Comparison of ENCODE assay signal across 1 cellular context in genomic region chr2:75549401-75550253, GRCh38.
TF ChIP-seq lines count a peak whose summit lies in the region.

No MANE protein-coding gene starts in this region.

TF ChIP-seq in HepG2, 621 proteins besides CTCF, POLR2A, EP300 and RAD21 (continued from another document and continues in another):
- TF ChIP-seq ZBTB39 (CRISPR knock-in tag; IDR thresholded peaks at IDR 0.05): no peak
- no peak for TF ChIP-seq ZNF766 (CRISPR knock-in tag; IDR thresholded peaks at IDR 0.05; ENCODE audit: borderline replicate concordance)
- TF ChIP-seq ZNF430 (CRISPR knock-in tag; IDR thresholded peaks at IDR 0.05): no peak
- TF ChIP-seq RFX1 (IDR thresholded peaks at IDR 0.05): no peak
- TF ChIP-seq ATF1 (CRISPR knock-in tag; IDR thresholded peaks at IDR 0.05): 0 out of 2 replicates have a peak, but pooled peaks have one; percentile 25
- no peak for TF ChIP-seq ZNF180 (CRISPR knock-in tag; IDR thresholded peaks at IDR 0.05; ENCODE audit: borderline replicate concordance, low read depth)
- no peak for TF ChIP-seq SRF (IDR thresholded peaks at IDR 0.05; ENCODE audit: low read depth, low read length)
- no peak for TF ChIP-seq ATF7-NPFF (CRISPR knock-in tag; IDR thresholded peaks at IDR 0.05; ENCODE audit: low read depth)
- no peak for TF ChIP-seq TEF (CRISPR knock-in tag; IDR thresholded peaks at IDR 0.05)
- no peak for TF ChIP-seq SCMH1 (CRISPR knock-in tag; IDR thresholded peaks at IDR 0.05; ENCODE audit: borderline replicate concordance)
- TF ChIP-seq ZBTB7B (CRISPR knock-in tag; IDR thresholded peaks at IDR 0.05): no peak
- no peak for TF ChIP-seq ZNF281 (CRISPR knock-in tag; IDR thresholded peaks at IDR 0.05; ENCODE audit: borderline replicate concordance)
- TF ChIP-seq NCOA1 (CRISPR knock-in tag; IDR thresholded peaks at IDR 0.05): 0 out of 2 replicates have a peak, but pooled peaks have one; percentile 56
- no peak for TF ChIP-seq AGO1 (IDR thresholded peaks at IDR 0.05; ENCODE audit: low read depth, low read length, poor library complexity, severe bottlenecking)
- TF ChIP-seq ZNF788 (CRISPR knock-in tag; IDR thresholded peaks at IDR 0.05; ENCODE audit: borderline replicate concordance): no peak
- TF ChIP-seq DMTF1 (CRISPR knock-in tag; IDR thresholded peaks at IDR 0.05): 0 out of 2 replicates have a peak, but pooled peaks have one; percentile 37
- TF ChIP-seq FOXK2 (IDR thresholded peaks at IDR 0.05): no peak
- no peak for TF ChIP-seq PHF20 (CRISPR knock-in tag; IDR thresholded peaks at IDR 0.05)
- no peak for TF ChIP-seq ZNF850 (CRISPR knock-in tag; conservative IDR thresholded peaks at IDR 0.05)
- TF ChIP-seq SYNCRIP (IDR thresholded peaks at IDR 0.05; ENCODE audit: insufficient read depth, low read depth, low read length): no peak
- no peak for TF ChIP-seq ZNF75D (CRISPR knock-in tag; IDR thresholded peaks at IDR 0.05; ENCODE audit: borderline replicate concordance)
- no peak for TF ChIP-seq ZNF263 (CRISPR knock-in tag; IDR thresholded peaks at IDR 0.05)
- TF ChIP-seq ZKSCAN5 (CRISPR knock-in tag; IDR thresholded peaks at IDR 0.05): no peak
- no peak for TF ChIP-seq ZNF101 (CRISPR knock-in tag; IDR thresholded peaks at IDR 0.05; ENCODE audit: borderline replicate concordance, low read depth)
- peak; percentile 54 for TF ChIP-seq ZMYM4 (CRISPR knock-in tag; IDR thresholded peaks at IDR 0.05)
- TF ChIP-seq ZNF207 (IDR thresholded peaks at IDR 0.05; ENCODE audit: borderline replicate concordance): no peak
- TF ChIP-seq ZNF260 (CRISPR knock-in tag; IDR thresholded peaks at IDR 0.05; ENCODE audit: borderline replicate concordance, low read depth): no peak
- no peak for TF ChIP-seq SOX5 (CRISPR knock-in tag; IDR thresholded peaks at IDR 0.05; ENCODE audit: borderline replicate concordance)
- TF ChIP-seq CEBPB (IDR thresholded peaks at IDR 0.05; ENCODE audit: borderline replicate concordance, low read depth, low read length): no peak
- peak; percentile 48; the same call in 1 of the 2 replicates for TF ChIP-seq TARDBP (CRISPR knock-in tag; IDR thresholded peaks at IDR 0.05)
- no peak for TF ChIP-seq FOXK1 (CRISPR knock-in tag; IDR thresholded peaks at IDR 0.05; ENCODE audit: borderline replicate concordance, low read depth)
- TF ChIP-seq HHEX (CRISPR knock-in tag; IDR thresholded peaks at IDR 0.05): no peak
- no peak for TF ChIP-seq KLF16 (CRISPR knock-in tag; IDR thresholded peaks at IDR 0.05)
- TF ChIP-seq IRF1 (CRISPR knock-in tag; IDR thresholded peaks at IDR 0.05; ENCODE audit: low read depth): no peak
- no peak for TF ChIP-seq ZFAT (CRISPR knock-in tag; conservative IDR thresholded peaks at IDR 0.05)
- TF ChIP-seq HIVEP1 (CRISPR knock-in tag; IDR thresholded peaks at IDR 0.05): no peak
- TF ChIP-seq NR2F2 (IDR thresholded peaks at IDR 0.05; ENCODE audit: borderline replicate concordance, low read depth): peak; percentile 26; the same call in 1 of the 2 replicates
- TF ChIP-seq RNF219 (CRISPR knock-in tag; IDR thresholded peaks at IDR 0.05): no peak
- TF ChIP-seq ZNF740 (CRISPR knock-in tag; IDR thresholded peaks at IDR 0.05): no peak
- no peak for TF ChIP-seq ZNF546 (CRISPR knock-in tag; conservative IDR thresholded peaks at IDR 0.05)
- no peak for TF ChIP-seq ZZZ3 (CRISPR knock-in tag; IDR thresholded peaks at IDR 0.05; ENCODE audit: borderline replicate concordance)
- no peak for TF ChIP-seq RFX3 (CRISPR knock-in tag; IDR thresholded peaks at IDR 0.05)
- no peak for TF ChIP-seq NFE2L1 (CRISPR knock-in tag; IDR thresholded peaks at IDR 0.05; ENCODE audit: borderline replicate concordance)
- TF ChIP-seq ZBTB49 (CRISPR knock-in tag; IDR thresholded peaks at IDR 0.05; ENCODE audit: borderline replicate concordance): no peak
- no peak for TF ChIP-seq MEIS2 (CRISPR knock-in tag; IDR thresholded peaks at IDR 0.05)
- TF ChIP-seq NFRKB (IDR thresholded peaks at IDR 0.05): no peak
- no peak for TF ChIP-seq ZNF543 (CRISPR knock-in tag; IDR thresholded peaks at IDR 0.05)
- no peak for TF ChIP-seq ZNF33A (CRISPR knock-in tag; IDR thresholded peaks at IDR 0.05; ENCODE audit: borderline replicate concordance)
- TF ChIP-seq ZNF790 (CRISPR knock-in tag; IDR thresholded peaks at IDR 0.05; ENCODE audit: borderline replicate concordance): no peak
- TF ChIP-seq REST (IDR thresholded peaks at IDR 0.05; ENCODE audit: borderline replicate concordance in 1 of 2, low read depth in 1 of 2, low read length in 2 of 2): no peak
- no peak for TF ChIP-seq GPN1 (CRISPR knock-in tag; IDR thresholded peaks at IDR 0.05; ENCODE audit: borderline replicate concordance)
